ENCODE assay signal across 11 cellular contexts in genomic region chr1:51642739-51643142, GRCh38. TPM values are rescaled to one million over a fixed set of nuclear protein-coding genes. Genes with fewer than 3 reads are reported as not detected.
A peak's percentile ranks its signal among the peaks of the same experiment; 100 is the strongest.
DNase-seq lines count a peak whose midpoint lies in the region; ATAC-seq and TF ChIP-seq lines count a peak whose summit lies in the region.
"Had no signal": no experiment of that assay in that cellular context is flagged by ENCODE, and none has a peak within 500 bp of the region (broad histone marks: within the 10 kb centered on the region; RNA-seq: fewer than 3 reads in every experiment).

No MANE protein-coding gene starts in this region.

- no peak overlapping the region for H3K4me3 Mint-ChIP-seq in CD4-positive, alpha-beta T cell
- H3K4me3 Mint-ChIP-seq: activated CD4-positive, alpha-beta memory T cell treated with anti-CD3 and anti-CD28 coated beads, Interleukin-2, amount 10 ng/mL, durations not matched to agents 7 days and 5 days had no signal

- no peak for TF ChIP-seq CTCF in retinal pigment epithelial cell (conservative IDR thresholded peaks at IDR 0.05; ENCODE audit: low read depth, low read length)
- no peak for TF ChIP-seq CTCF in CD4-positive, alpha-beta T cell (IDR thresholded peaks at IDR 0.05)

- peaks cover 28% of the 10 kb centered on the region for H3K4me1 Mint-ChIP-seq in CD4-positive, alpha-beta T cell (ENCODE audit: low read depth)
- H3K4me1 Mint-ChIP-seq: activated CD4-positive, alpha-beta memory T cell treated with anti-CD3 and anti-CD28 coated beads, Interleukin-2, amount 10 ng/mL, durations not matched to agents 7 days and 5 days had no signal

- no peak overlapping the region for H3K27ac Mint-ChIP-seq in CD4-positive, alpha-beta T cell
- H3K27ac Mint-ChIP-seq: activated CD4-positive, alpha-beta memory T cell treated with anti-CD3 and anti-CD28 coated beads, Interleukin-2, amount 10 ng/mL, durations not matched to agents 7 days and 5 days had no signal

- H3K4me3 ChIP-seq in retinal pigment epithelial cell (ENCODE audit: low read length) = no peak overlapping the region

- intact Hi-C loops in left ventricle myocardium superior (cut with micrococcal nuclease) = no loop called here
- intact Hi-C loops in CD4-positive, alpha-beta T cell (cut with DNase I, micrococcal nuclease) = no loop called here

- peaks cover 4% of the 10 kb centered on the region for H3K9me3 Mint-ChIP-seq in CD4-positive, alpha-beta T cell
- H3K9me3 Mint-ChIP-seq: activated CD4-positive, alpha-beta memory T cell treated with anti-CD3 and anti-CD28 coated beads, Interleukin-2, amount 10 ng/mL, durations not matched to agents 7 days and 5 days had no signal

- H3K36me3 Mint-ChIP-seq in CD4-positive, alpha-beta T cell (ENCODE audit: low read depth) = peaks cover 42% of the 10 kb centered on the region

- H3K27ac ChIP-seq in CD4-positive, alpha-beta T cell (ENCODE audit: low read depth, low read length) = no peak overlapping the region

- H3K27me3 Mint-ChIP-seq in CD4-positive, alpha-beta T cell = no peaks in the 10 kb centered on the region
- H3K27me3 Mint-ChIP-seq: activated CD4-positive, alpha-beta memory T cell treated with anti-CD3 and anti-CD28 coated beads, Interleukin-2, amount 10 ng/mL, durations not matched to agents 7 days and 5 days had no signal

- no peaks in the 10 kb centered on the region for H3K9me3 ChIP-seq in CD4-positive, alpha-beta T cell (ENCODE audit: control insufficient read depth, low read length)

- POLR2A ChIA-PET in CD4-positive, alpha-beta T cell (lab: Charles Lee) = no interaction called here

- no peaks in the 10 kb centered on the region for H3K27me3 ChIP-seq in CD4-positive, alpha-beta T cell (ENCODE audit: control insufficient read depth, insufficient read depth, low read length)
- H3K27me3 ChIP-seq: dorsolateral prefrontal cortex had no signal

- CTCF ChIA-PET in CD4-positive, alpha-beta T cell (lab: Charles Lee) = no interaction called here

- DNase-seq in AG20443 (ENCODE audit: low spot score) (peak; percentile 81), amniotic epithelial cell (ENCODE audit: low read depth) (peak; percentile 98), left ventricle myocardium superior (no peak), retinal pigment epithelial cell (ENCODE audit: low read depth) (peak; percentile 63), NCI-H146 treated with DMSO at 0.1 percent for 48 hours (lab: John Stamatoyannopoulos, UW; ENCODE audit: unreplicated experiment) (no peak), Ammon's horn (ENCODE audit: low spot score) (no peak)
- no peak for DNase-seq in CD4-positive, alpha-beta T cell
- DNase-seq: activated CD4-positive, alpha-beta memory T cell treated with anti-CD3 and anti-CD28 coated beads, Interleukin-2, amount 10 ng/mL, durations not matched to agents 7 days and 5 days; dorsolateral prefrontal cortex; midbrain had no signal

- peak; percentile 86 for ATAC-seq in left ventricle myocardium superior
- ATAC-seq in HG02852 (IDR thresholded peaks at IDR 0.05; ENCODE audit: unreplicated experiment) = no peak
- ATAC-seq in CD4-positive, alpha-beta T cell (ENCODE audit: poor library complexity) = no peak

RNA-seq across cellular contexts. Expression of gene OSBPL9, which starts 25.8 kb away (rescaled TPM):
- total RNA-seq in left ventricle myocardium superior = 52.3 TPM
- total RNA-seq in CD4-positive, alpha-beta T cell = 10 to 100 TPM; 35.6 to 36.5 TPM

Comparison
In these comparisons a context has a peak if more than half of its experiments do, and no peak if none do; other contexts are left out.
1. DNase-seq: peak in AG20443 (single experiment), amniotic epithelial cell (single experiment) and retinal pigment epithelial cell (single experiment); none in left ventricle myocardium superior (single experiment), NCI-H146 treated with DMSO at 0.1 percent for 48 hours (single experiment), Ammon's horn (single experiment) and CD4-positive, alpha-beta T cell (0 of 10).